ENCODE assay signal across 2 cellular contexts in genomic region chr2:164890533-164890932, GRCh38.
TF ChIP-seq lines count a peak whose summit lies in the region.

No MANE protein-coding gene starts in this region.

TF ChIP-seq in IMR-90, 13 proteins besides CTCF, POLR2A, EP300 and RAD21:
- TF ChIP-seq ELK1 (IDR thresholded peaks at IDR 0.05; ENCODE audit: borderline replicate concordance, low read depth, low read length), result no peak
- no peak for TF ChIP-seq NFE2L2 (IDR thresholded peaks at IDR 0.05; ENCODE audit: low read depth, low read length)
- TF ChIP-seq USF2 (IDR thresholded peaks at IDR 0.05; ENCODE audit: low read depth, low read length), result no peak
- TF ChIP-seq FOS (IDR thresholded peaks at IDR 0.05; ENCODE audit: low read depth, low read length), result no peak
- no peak for TF ChIP-seq CEBPB (IDR thresholded peaks at IDR 0.05; ENCODE audit: low read depth, low read length)
- no peak for TF ChIP-seq MXI1 (IDR thresholded peaks at IDR 0.05; ENCODE audit: borderline replicate concordance, low read depth, low read length)
- no peak for TF ChIP-seq SMC3 (IDR thresholded peaks at IDR 0.05; ENCODE audit: low read depth, low read length)
- TF ChIP-seq MAFK (IDR thresholded peaks at IDR 0.05; ENCODE audit: low read depth, low read length), result no peak
- TF ChIP-seq MAZ (IDR thresholded peaks at IDR 0.05; ENCODE audit: borderline replicate concordance, low read depth, low read length), result no peak
- TF ChIP-seq RFX5 (IDR thresholded peaks at IDR 0.05; ENCODE audit: low read depth, low read length), result no peak

TF ChIP-seq in SK-N-SH, 30 proteins besides CTCF, POLR2A, EP300 and RAD21:
- TF ChIP-seq TEAD4 (IDR thresholded peaks at IDR 0.05; ENCODE audit: borderline replicate concordance, insufficient read depth) (no peak), TAF1 (IDR thresholded peaks at IDR 0.05; ENCODE audit: borderline replicate concordance, low read depth, low read length) (no peak), NFIC (IDR thresholded peaks at IDR 0.05; ENCODE audit: borderline replicate concordance) (no peak), FOSL2 (IDR thresholded peaks at IDR 0.05; ENCODE audit: borderline replicate concordance, low read depth) (no peak), POLR2AphosphoS5 (IDR thresholded peaks at IDR 0.05; ENCODE audit: low read depth, low read length) (no peak), ELF1 (IDR thresholded peaks at IDR 0.05) (no peak), RCOR1 (IDR thresholded peaks at IDR 0.05; ENCODE audit: low read length) (peak; percentile 99), TCF12 (IDR thresholded peaks at IDR 0.05) (peak; percentile 31; the same call in 1 of the 2 replicates), USF2 (IDR thresholded peaks at IDR 0.05; ENCODE audit: borderline replicate concordance, low read depth, low read length) (0 out of 2 replicates have a peak, but pooled peaks have one; percentile 12), RFX5 (IDR thresholded peaks at IDR 0.05; ENCODE audit: low read length) (no peak), ZBTB33 (IDR thresholded peaks at IDR 0.05; ENCODE audit: borderline replicate concordance, low read depth) (no peak), YY1 (IDR thresholded peaks at IDR 0.05; ENCODE audit: low read depth) (no peak), MXI1 (IDR thresholded peaks at IDR 0.05; ENCODE audit: low read depth, low read length) (peak; percentile 85), MEF2A (IDR thresholded peaks at IDR 0.05; ENCODE audit: borderline replicate concordance, low read depth) (no peak), FOXJ3 (CRISPR knock-in tag; IDR thresholded peaks at IDR 0.05) (peak; percentile 84), RXRA (IDR thresholded peaks at IDR 0.05; ENCODE audit: borderline replicate concordance, low read depth) (no peak), MAX (IDR thresholded peaks at IDR 0.05; ENCODE audit: low read depth) (no peak), NRF1 (IDR thresholded peaks at IDR 0.05; ENCODE audit: low read depth, low read length) (no peak), GATA2 (CRISPR knock-in tag; IDR thresholded peaks at IDR 0.05) (peak; percentile 99), CHD2 (IDR thresholded peaks at IDR 0.05; ENCODE audit: low read length, partially characterized antibody) (peak; percentile 94), EZH2phosphoT487 (IDR thresholded peaks at IDR 0.05; ENCODE audit: borderline replicate concordance, low read depth) (no peak), JUND (IDR thresholded peaks at IDR 0.05) (no peak)
- TF ChIP-seq, protein P1, sequence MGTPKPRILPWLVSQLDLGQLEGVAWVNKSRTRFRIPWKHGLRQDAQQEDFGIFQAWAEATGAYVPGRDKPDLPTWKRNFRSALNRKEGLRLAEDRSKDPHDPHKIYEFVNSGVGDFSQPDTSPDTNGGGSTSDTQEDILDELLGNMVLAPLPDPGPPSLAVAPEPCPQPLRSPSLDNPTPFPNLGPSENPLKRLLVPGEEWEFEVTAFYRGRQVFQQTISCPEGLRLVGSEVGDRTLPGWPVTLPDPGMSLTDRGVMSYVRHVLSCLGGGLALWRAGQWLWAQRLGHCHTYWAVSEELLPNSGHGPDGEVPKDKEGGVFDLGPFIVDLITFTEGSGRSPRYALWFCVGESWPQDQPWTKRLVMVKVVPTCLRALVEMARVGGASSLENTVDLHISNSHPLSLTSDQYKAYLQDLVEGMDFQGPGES (IDR thresholded peaks at IDR 0.05; ENCODE audit: low read depth, low read length), result no peak
- TF ChIP-seq, protein P2, sequence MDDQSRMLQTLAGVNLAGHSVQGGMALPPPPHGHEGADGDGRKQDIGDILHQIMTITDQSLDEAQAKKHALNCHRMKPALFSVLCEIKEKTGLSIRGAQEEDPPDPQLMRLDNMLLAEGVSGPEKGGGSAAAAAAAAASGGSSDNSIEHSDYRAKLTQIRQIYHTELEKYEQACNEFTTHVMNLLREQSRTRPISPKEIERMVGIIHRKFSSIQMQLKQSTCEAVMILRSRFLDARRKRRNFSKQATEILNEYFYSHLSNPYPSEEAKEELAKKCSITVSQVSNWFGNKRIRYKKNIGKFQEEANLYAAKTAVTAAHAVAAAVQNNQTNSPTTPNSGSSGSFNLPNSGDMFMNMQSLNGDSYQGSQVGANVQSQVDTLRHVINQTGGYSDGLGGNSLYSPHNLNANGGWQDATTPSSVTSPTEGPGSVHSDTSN (IDR thresholded peaks at IDR 0.05), result no peak
TF ChIP-seq in SK-N-SH: peak in this region for 7.
